In genomic region chr9:71647094-71647591, GRCh38 we compare ENCODE assay signal across 8 cellular contexts.
DNase-seq lines count a peak whose midpoint lies in the region; ATAC-seq and TF ChIP-seq lines count a peak whose summit lies in the region.

No MANE protein-coding gene starts in this region.

- in situ Hi-C loops in brain microvascular endothelial cell (cut with HindIII; ENCODE audit: low pct_ligation_motif_present, low sequenced_read_pairs): no loop called here

- no peaks in the 10 kb centered on the region for H3K36me3 ChIP-seq in brain microvascular endothelial cell (replicated peaks)

- intact Hi-C loops in left colon (cut with DNase I, micrococcal nuclease): no loop called here

- TF ChIP-seq CTCF in AG09309 (IDR thresholded peaks at IDR 0.05; ENCODE audit: control insufficient read depth, insufficient read depth, low read depth, low read length, missing control alignments) (no peak), brain microvascular endothelial cell (IDR thresholded peaks at IDR 0.05; ENCODE audit: low read depth, low read length, missing control alignments) (no peak)

- ATAC-seq in left colon: peak; percentile 97
- ATAC-seq in HG03521 (IDR thresholded peaks at IDR 0.05; ENCODE audit: unreplicated experiment): no peak

- DNase-seq in AG09309 (ENCODE audit: low read depth) (peak; percentile 25), GM19238 (ENCODE audit: insufficient read length, low spot score) (peak; percentile 2), NCI-H2107 (lab: John Stamatoyannopoulos, UW) (peak; percentile 24), brain microvascular endothelial cell (peak; percentile 66), left colon (peak; percentile 77 to 79), substantia nigra (lab: John Stamatoyannopoulos, UW) (peak in 27 of 49 donors; percentile 1 to 46 (median 12)), SIG-M5 (lab: John Stamatoyannopoulos, UW) (no peak)

- H3K27me3 ChIP-seq in brain microvascular endothelial cell (replicated peaks): no peaks in the 10 kb centered on the region

- H3K4me3 ChIP-seq in AG09309 (ENCODE audit: control insufficient read depth, low read depth, low read length): no peak overlapping the region
- no peak overlapping the region for H3K4me3 ChIP-seq in brain microvascular endothelial cell (ENCODE audit: low read depth, low read length)

- H3K27ac ChIP-seq in brain microvascular endothelial cell (no peak overlapping the region), substantia nigra (ENCODE audit: low read depth, low read length, poor library complexity, severe bottlenecking) (no peak overlapping the region)
